Comparison of ENCODE assay signal across 6 cellular contexts in the genomic region with DNA sequence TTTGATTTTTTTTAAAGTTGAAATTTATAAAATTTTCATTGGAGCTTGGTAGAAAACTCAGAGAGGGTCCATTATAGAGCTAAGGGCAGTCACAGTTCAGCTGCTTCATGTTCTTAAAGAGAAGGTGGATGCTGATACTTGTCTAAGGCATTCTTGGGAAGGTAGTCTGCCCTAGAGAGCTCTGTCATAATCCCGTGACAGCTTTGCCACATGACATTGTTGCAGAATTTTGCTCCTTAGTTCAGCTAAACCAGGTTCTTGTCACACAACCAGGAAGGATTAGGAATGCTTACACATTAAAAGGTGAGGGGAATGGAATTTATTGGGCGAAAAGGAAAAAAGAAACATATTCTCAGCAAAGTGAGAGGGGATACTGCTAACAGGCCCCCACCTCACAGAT.
"Had no signal": no experiment of that assay in that cellular context is flagged by ENCODE, and none has a peak within 500 bp of the region (broad histone marks: within the 10 kb centered on the region; RNA-seq: fewer than 3 reads in every experiment).

No MANE protein-coding gene starts in this region.

- H3K27ac ChIP-seq: GM23248 had no signal

- H2AFZ ChIP-seq: GM23248 had no signal

- H3K9ac ChIP-seq: GM23248 had no signal

- H3K4me3 ChIP-seq: GM23248, HAP-1 had no signal

- H3K36me3 ChIP-seq: HAP-1 had no signal

- DNase-seq: GM23248, GOT3, H7, HFFc6, KBM-7 had no signal

- H3K9me3 ChIP-seq: HAP-1 had no signal
